17 cellular contexts compared by ENCODE assay signal in genomic region chr14:100815478-100816285, GRCh38. TPM values are rescaled to one million over a fixed set of nuclear protein-coding genes. Genes with fewer than 3 reads are reported as not detected.
DNase-seq lines count a peak whose midpoint lies in the region; FAIRE-seq and TF ChIP-seq lines count a peak whose summit lies in the region.
"Had no signal": no experiment of that assay in that cellular context is flagged by ENCODE, and none has a peak within 500 bp of the region (broad histone marks: within the 10 kb centered on the region; RNA-seq: fewer than 3 reads in every experiment).

No MANE protein-coding gene starts in this region.

- H3K4me1 ChIP-seq in BLaER1 (peaks cover 28% of the 10 kb centered on the region), endothelial cell of umbilical vein (ENCODE audit: control insufficient read depth, extremely low read depth, insufficient read depth, low read length) (peaks cover 9% of the 10 kb centered on the region), SK-N-SH (ENCODE audit: control insufficient read depth in 1 of 2, insufficient read depth in 2 of 2, low read depth in 1 of 2, low read length in 1 of 2) (no peaks in the 10 kb centered on the region; a peak in 1 of 4 replicates), adrenal gland (replicated peaks in 1 of 2) (no peaks in the 10 kb centered on the region)
- H3K4me1 ChIP-seq: upper lobe of left lung had no signal

- H3K4me3 Mint-ChIP-seq in neural crest cell, result no peak overlapping the region
- H3K4me3 Mint-ChIP-seq: B cell, memory B cell had no signal

- no peak for TF ChIP-seq RAD21 in SK-N-SH (IDR thresholded peaks at IDR 0.05; ENCODE audit: low read length)

- H3K27ac Mint-ChIP-seq in neural crest cell (ENCODE audit: unreplicated experiment), result peak overlapping the region; percentile 81
- H3K27ac Mint-ChIP-seq: B cell, memory B cell had no signal

- H3K9me1 ChIP-seq in endothelial cell of umbilical vein (replicated peaks; ENCODE audit: control insufficient read depth, extremely low read depth, insufficient read depth, low read length), result no peaks in the 10 kb centered on the region

- no peaks in the 10 kb centered on the region for H4K20me1 ChIP-seq in BLaER1
- no peaks in the 10 kb centered on the region for H4K20me1 ChIP-seq in endothelial cell of umbilical vein (replicated peaks; ENCODE audit: control insufficient read depth, extremely low read depth, insufficient read depth, low read length)
- H4K20me1 ChIP-seq in SK-N-SH (ENCODE audit: insufficient read depth), result no peaks in the 10 kb centered on the region

- dilution Hi-C loops in endothelial cell of umbilical vein (cut with MboI; ENCODE audit: extremely low pct_ligation_motif_present, low sequenced_read_pairs), result no loop called here

- H3K9me3 ChIP-seq in BLaER1 (peaks cover 34% of the 10 kb centered on the region), endothelial cell of umbilical vein (replicated peaks; ENCODE audit: control insufficient read depth, insufficient read depth, low read length) (no peaks in the 10 kb centered on the region), SK-N-SH (no peaks in the 10 kb centered on the region), adrenal gland (replicated peaks in 1 of 3) (peaks cover 0 to 3% (median 0%) of the 10 kb centered on the region in 3 donors)

- POLR2A ChIA-PET in endothelial cell of umbilical vein (lab: Charles Lee) (interaction anchor here (0.8 kb wide), 1 partner anchor 10 kb away, joined by 6 read pairs; no protein-coding TSS in a partner anchor), SK-N-SH (lab: Yijun Ruan, JAX) (no interaction called here)

- H3K9ac ChIP-seq in BLaER1 (no peak overlapping the region; the same call in 1 of the 2 replicates), endothelial cell of umbilical vein (replicated peaks; ENCODE audit: extremely low read depth, insufficient read depth, low read length) (no peak overlapping the region), SK-N-SH (no peak overlapping the region)

- peaks cover 4% of the 10 kb centered on the region for H3K36me3 Mint-ChIP-seq in neural crest cell (ENCODE audit: low read depth)
- H3K36me3 Mint-ChIP-seq: memory B cell had no signal

- no peak for TF ChIP-seq EP300 in SK-N-SH (IDR thresholded peaks at IDR 0.05; ENCODE audit: borderline replicate concordance in 1 of 2, low read depth in 1 of 2, low read length in 1 of 2)

- H3K79me2 ChIP-seq in endothelial cell of umbilical vein (ENCODE audit: control insufficient read depth, insufficient read depth, low read length) (no peaks in the 10 kb centered on the region), SK-N-SH (ENCODE audit: insufficient read depth) (no peaks in the 10 kb centered on the region)

- H3K4me2 ChIP-seq in BLaER1 (peak overlapping the region; percentile 65), endothelial cell of umbilical vein (ENCODE audit: insufficient read depth, low read length) (no peak overlapping the region), SK-N-SH (no peak overlapping the region)

- H3K27ac ChIP-seq in BLaER1, result peak overlapping the region; percentile 44; the same call in 1 of the 2 replicates
- peak overlapping the region; percentile 13 for H3K27ac ChIP-seq in endothelial cell of umbilical vein (ENCODE audit: insufficient read depth, low read depth, low read length)
- H3K27ac ChIP-seq in SK-N-SH (ENCODE audit: low read depth in 2 of 2, low read length in 1 of 2), result no peak overlapping the region
- no peak overlapping the region for H3K27ac ChIP-seq in adrenal gland
- H3K27ac ChIP-seq: upper lobe of left lung had no signal

- no TSS peak for BruUV-seq in endothelial cell of umbilical vein (replicated peaks; lab: Mats Ljungman, UMichigan)

- no peaks in the 10 kb centered on the region for H3K9me2 ChIP-seq in SK-N-SH

- WGBS in SK-N-SH (ENCODE audit: low lambda C conversion rate), result 60% methylated on average over 7 of the region's 15 CpGs
- 77 to 92% (median 86%) methylated on average over 11 to 15 of the region's 15 CpGs for WGBS in adrenal gland, 4 donors

- intact Hi-C loops in endothelial cell of umbilical vein (cut with micrococcal nuclease) (loop anchor here (5.0 kb wide), 1 partner anchor 103 kb away; no protein-coding TSS in a partner anchor), adrenal gland (cut with DNase I) (loop anchor here in 1 of 2 donors (10.0 kb wide), 1 partner anchor 101 kb away; no protein-coding TSS in a partner anchor)

- no peak for TF ChIP-seq CTCF in endothelial cell of umbilical vein (IDR thresholded peaks at IDR 0.05; ENCODE audit: extremely low read depth in 1 of 2, insufficient read depth in 1 of 2, low read depth in 1 of 2, low read length in 2 of 2)
- TF ChIP-seq CTCF in neural crest cell (conservative IDR thresholded peaks at IDR 0.05), result no peak
- TF ChIP-seq CTCF in SK-N-SH (IDR thresholded peaks at IDR 0.05), result no peak
- TF ChIP-seq CTCF in adrenal gland (IDR thresholded peaks at IDR 0.05), result no peak

- CTCF ChIA-PET in endothelial cell of umbilical vein (lab: Charles Lee) (interaction anchor here (0.7 to 1.6 kb wide), 5 partner anchors 8 to 170 kb away, joined by 3 to 6 read pairs (median 5); no protein-coding TSS in a partner anchor), SK-N-SH (lab: Yijun Ruan, JAX) (interaction anchor here (1.3 to 1.8 kb wide), 2 partner anchors 13 to 19 kb away, joined by 3 to 5 read pairs; no protein-coding TSS in a partner anchor)

- DNase-seq in RPMI7951 (ENCODE audit: low read depth) (peak; percentile 45), endothelial cell of umbilical vein (ENCODE audit: low read depth, low spot score) (peak; percentile 83), neural crest cell (ENCODE audit: low read depth, low spot score) (no peak), globus pallidus (ENCODE audit: low spot score) (no peak), SK-N-SH (no peak), adrenal gland (no peak), mesenteric fat pad (ENCODE audit: low spot score) (no peak)
- DNase-seq: activated gamma-delta T cell treated with Interleukin-2 at 50 U/mL for 16 hours, DND-41, NCI-H1694 treated with DMSO at 0.1 percent for 48 hours, NCI-H82, SHP77, upper lobe of left lung had no signal

- peaks cover 9% of the 10 kb centered on the region for H3K4me1 Mint-ChIP-seq in neural crest cell
- H3K4me1 Mint-ChIP-seq: B cell, memory B cell had no signal

- no peak overlapping the region for H3K4me3 ChIP-seq in BLaER1
- no peak overlapping the region for H3K4me3 ChIP-seq in endothelial cell of umbilical vein (replicated peaks in 1 of 3; ENCODE audit: insufficient read depth in 1 of 3, low read depth in 1 of 3, low read length in 3 of 3)
- H3K4me3 ChIP-seq in SK-N-SH (ENCODE audit: low read depth in 2 of 2, low read length in 1 of 2), result no peak overlapping the region
- no peak overlapping the region for H3K4me3 ChIP-seq in adrenal gland
- H3K4me3 ChIP-seq: upper lobe of left lung had no signal

- TF ChIP-seq POLR2A in endothelial cell of umbilical vein (IDR thresholded peaks at IDR 0.05; ENCODE audit: low read depth, low read length) (no peak), adrenal gland (IDR thresholded peaks at IDR 0.05) (no peak)

- no peaks in the 10 kb centered on the region for H3F3A ChIP-seq in SK-N-SH (replicated peaks; ENCODE audit: insufficient read depth)

- H3K27me3 Mint-ChIP-seq in neural crest cell (ENCODE audit: low read depth), result no peaks in the 10 kb centered on the region

- H3K36me3 ChIP-seq in BLaER1 (no peaks in the 10 kb centered on the region), endothelial cell of umbilical vein (ENCODE audit: control insufficient read depth in 2 of 2, extremely low read depth in 1 of 2, insufficient read depth in 2 of 2, low read length in 2 of 2) (no peaks in the 10 kb centered on the region), SK-N-SH (replicated peaks in 1 of 2; ENCODE audit: control insufficient read depth in 1 of 2, insufficient read depth in 2 of 2, low read length in 1 of 2) (no peaks in the 10 kb centered on the region), adrenal gland (replicated peaks in 1 of 2) (no peaks in the 10 kb centered on the region)
- H3K36me3 ChIP-seq: upper lobe of left lung had no signal

- H3K27me3 ChIP-seq in BLaER1, result no peaks in the 10 kb centered on the region
- no peaks in the 10 kb centered on the region for H3K27me3 ChIP-seq in endothelial cell of umbilical vein (ENCODE audit: control insufficient read depth in 2 of 2, insufficient read depth in 2 of 2, low read length in 2 of 2)
- H3K27me3 ChIP-seq in SK-N-SH (ENCODE audit: insufficient read depth), result no peaks in the 10 kb centered on the region
- H3K27me3 ChIP-seq in adrenal gland, result no peaks in the 10 kb centered on the region
- H3K27me3 ChIP-seq: upper lobe of left lung had no signal

- peak; percentile 91 for FAIRE-seq in endothelial cell of umbilical vein (lab: Jason Lieb, UNC)
- FAIRE-seq: GM12891 had no signal

- H2AFZ ChIP-seq in endothelial cell of umbilical vein (ENCODE audit: low read depth, low read length) (peak overlapping the region; percentile 30), SK-N-SH (ENCODE audit: low read depth) (no peak overlapping the region)

- H3K9me3 Mint-ChIP-seq in neural crest cell, result no peaks in the 10 kb centered on the region
- H3K9me3 Mint-ChIP-seq: memory B cell had no signal

TF ChIP-seq in endothelial cell of umbilical vein, 7 proteins besides CTCF, POLR2A, EP300 and RAD21 (continues in another document):
- TF ChIP-seq EZH2 (IDR thresholded peaks at IDR 0.05; ENCODE audit: borderline replicate concordance, low read depth, low read length, severe bottlenecking), result no peak
- TF ChIP-seq JUN (IDR thresholded peaks at IDR 0.05; ENCODE audit: borderline replicate concordance, insufficient read depth, insufficient read length, low read depth), result no peak

TF ChIP-seq in SK-N-SH, 30 proteins besides CTCF, POLR2A, EP300 and RAD21 (continues in another document):
- TF ChIP-seq ELF1 (IDR thresholded peaks at IDR 0.05) (no peak), GABPA (IDR thresholded peaks at IDR 0.05; ENCODE audit: low read depth) (no peak), SIN3A (IDR thresholded peaks at IDR 0.05; ENCODE audit: borderline replicate concordance, low read depth, low read length) (no peak)

RNA-seq across cellular contexts. Expression of gene MEG3, which starts 10.2 kb away (rescaled TPM):
- 0.72 TPM in 1 of 2 replicates, not detected in the other for total RNA-seq in RPMI7951 (2014; rRNA removed; shearing (Covaris generic))
- total RNA-seq in endothelial cell of umbilical vein (227 and 508 TPM in 2 replicates), neural crest cell (0.96 and 1.0 TPM in 2 replicates), adrenal gland (1,000 to 10,000 TPM in 3 of 8 donors, 100 to 1,000 TPM in 4, 10 to 100 TPM in 1; 86.6 to 1,883 (median 625) TPM), mesenteric fat pad (82.2 TPM)
- polyA plus RNA-seq in endothelial cell of umbilical vein (378 and 436 TPM in 2 replicates), SK-N-SH (2012; rRNA removed) (not detected in 2 replicates), adrenal gland (1,000 to 10,000 TPM in 2 of 3 donors, 100 to 1,000 TPM in 1; 736 to 8,129 (median 5,263) TPM)
- polyA plus RNA-seq in endothelial cell of umbilical vein (2011; cell fraction: cytosol; rRNA removed), result 28.6 and 84.8 TPM in 2 replicates
- polyA plus RNA-seq in endothelial cell of umbilical vein (2011; cell fraction: nucleus; rRNA removed), result 2,750 and 2,919 TPM in 2 replicates
- polyA plus RNA-seq in endothelial cell of umbilical vein (2012), result 270 and 402 TPM in 2 replicates
- 270 and 297 TPM in 2 replicates for polyA minus RNA-seq in endothelial cell of umbilical vein
- not detected for polyA minus RNA-seq in endothelial cell of umbilical vein (2011; cell fraction: cytosol; rRNA and poly(A)+ RNA removed)
- polyA minus RNA-seq in endothelial cell of umbilical vein (2011; cell fraction: nucleus; rRNA and poly(A)+ RNA removed), result 362 and 404 TPM in 2 replicates
- polyA plus RNA-seq in SK-N-SH (2012; cell fraction: cytosol; rRNA removed), result not detected in 2 replicates
- not detected in 2 replicates for polyA plus RNA-seq in SK-N-SH (2012; cell fraction: nucleus; rRNA removed)
- total RNA-seq: B cell had no signal

Comparison
In these comparisons a context has a peak if more than half of its experiments do, and no peak if none do; other contexts are left out.
1. H3K27ac ChIP-seq: peak in BLaER1 (single experiment) and endothelial cell of umbilical vein (single experiment); none in SK-N-SH (0 of 2) and adrenal gland (0 of 5).
2. DNase-seq: peak in RPMI7951 (single experiment) and endothelial cell of umbilical vein (single experiment); none in neural crest cell (single experiment), globus pallidus (single experiment), SK-N-SH (single experiment), adrenal gland (0 of 7) and mesenteric fat pad (single experiment).
3. RNA of gene MEG3, which starts 10.2 kb away (total RNA-seq): 86.6 to 1,883 TPM in adrenal gland, 227 to 508 TPM in endothelial cell of umbilical vein and 82.2 TPM in mesenteric fat pad (single experiment); 0.96 to 1.0 TPM in neural crest cell and 0.72 TPM in RPMI7951; every median in the first group is over 10 times any median in the second.